In the genomic region with DNA sequence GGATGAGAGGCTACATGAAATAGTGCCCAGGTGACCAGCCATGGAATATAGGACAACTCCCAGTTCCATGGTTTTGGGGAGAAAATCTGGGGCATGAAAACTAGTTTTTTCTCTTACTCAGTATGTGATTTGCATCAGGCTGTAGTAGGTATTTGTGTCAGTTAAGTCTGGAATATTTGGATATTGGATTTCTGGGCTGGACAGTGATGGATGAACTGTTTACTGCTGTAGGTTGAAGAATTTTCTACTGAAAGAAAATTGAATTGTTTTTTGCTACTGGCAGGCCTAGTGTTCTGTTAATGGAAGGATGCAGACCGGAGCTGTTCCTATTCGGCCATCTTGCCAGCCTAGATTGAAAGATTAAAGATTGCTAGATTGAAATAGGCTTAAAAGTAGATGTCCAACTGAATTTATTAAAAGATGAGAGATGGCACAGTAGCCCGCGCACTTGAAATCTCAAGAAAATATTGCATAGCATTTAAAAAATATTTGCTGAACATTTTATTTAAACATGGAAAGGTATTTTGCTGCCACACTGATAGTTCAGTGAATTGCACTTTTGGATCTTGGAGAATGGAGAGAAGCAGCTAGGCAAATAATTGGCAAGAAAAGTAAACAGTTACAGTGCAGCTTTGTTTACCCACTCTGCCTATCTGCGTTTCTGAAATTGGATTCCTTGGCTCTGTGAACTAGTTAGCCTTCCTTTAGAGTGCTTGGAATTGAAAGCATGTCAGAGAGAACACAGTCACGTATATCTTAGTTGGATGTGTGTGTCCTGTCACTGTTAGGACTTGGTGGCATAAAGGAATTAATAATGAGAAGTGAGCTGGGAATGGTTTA, we compare ENCODE assay signal across 1 cellular context.
TF ChIP-seq lines count a peak whose summit lies in the region.

No MANE protein-coding gene starts in this region.

TF ChIP-seq in HepG2, 621 proteins besides CTCF, POLR2A, EP300 and RAD21 (continued from another document and continues in another):
- TF ChIP-seq, protein P1, sequence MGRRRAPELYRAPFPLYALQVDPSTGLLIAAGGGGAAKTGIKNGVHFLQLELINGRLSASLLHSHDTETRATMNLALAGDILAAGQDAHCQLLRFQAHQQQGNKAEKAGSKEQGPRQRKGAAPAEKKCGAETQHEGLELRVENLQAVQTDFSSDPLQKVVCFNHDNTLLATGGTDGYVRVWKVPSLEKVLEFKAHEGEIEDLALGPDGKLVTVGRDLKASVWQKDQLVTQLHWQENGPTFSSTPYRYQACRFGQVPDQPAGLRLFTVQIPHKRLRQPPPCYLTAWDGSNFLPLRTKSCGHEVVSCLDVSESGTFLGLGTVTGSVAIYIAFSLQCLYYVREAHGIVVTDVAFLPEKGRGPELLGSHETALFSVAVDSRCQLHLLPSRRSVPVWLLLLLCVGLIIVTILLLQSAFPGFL (CRISPR knock-in tag; IDR thresholded peaks at IDR 0.05), result no peak
- TF ChIP-seq, protein P2, sequence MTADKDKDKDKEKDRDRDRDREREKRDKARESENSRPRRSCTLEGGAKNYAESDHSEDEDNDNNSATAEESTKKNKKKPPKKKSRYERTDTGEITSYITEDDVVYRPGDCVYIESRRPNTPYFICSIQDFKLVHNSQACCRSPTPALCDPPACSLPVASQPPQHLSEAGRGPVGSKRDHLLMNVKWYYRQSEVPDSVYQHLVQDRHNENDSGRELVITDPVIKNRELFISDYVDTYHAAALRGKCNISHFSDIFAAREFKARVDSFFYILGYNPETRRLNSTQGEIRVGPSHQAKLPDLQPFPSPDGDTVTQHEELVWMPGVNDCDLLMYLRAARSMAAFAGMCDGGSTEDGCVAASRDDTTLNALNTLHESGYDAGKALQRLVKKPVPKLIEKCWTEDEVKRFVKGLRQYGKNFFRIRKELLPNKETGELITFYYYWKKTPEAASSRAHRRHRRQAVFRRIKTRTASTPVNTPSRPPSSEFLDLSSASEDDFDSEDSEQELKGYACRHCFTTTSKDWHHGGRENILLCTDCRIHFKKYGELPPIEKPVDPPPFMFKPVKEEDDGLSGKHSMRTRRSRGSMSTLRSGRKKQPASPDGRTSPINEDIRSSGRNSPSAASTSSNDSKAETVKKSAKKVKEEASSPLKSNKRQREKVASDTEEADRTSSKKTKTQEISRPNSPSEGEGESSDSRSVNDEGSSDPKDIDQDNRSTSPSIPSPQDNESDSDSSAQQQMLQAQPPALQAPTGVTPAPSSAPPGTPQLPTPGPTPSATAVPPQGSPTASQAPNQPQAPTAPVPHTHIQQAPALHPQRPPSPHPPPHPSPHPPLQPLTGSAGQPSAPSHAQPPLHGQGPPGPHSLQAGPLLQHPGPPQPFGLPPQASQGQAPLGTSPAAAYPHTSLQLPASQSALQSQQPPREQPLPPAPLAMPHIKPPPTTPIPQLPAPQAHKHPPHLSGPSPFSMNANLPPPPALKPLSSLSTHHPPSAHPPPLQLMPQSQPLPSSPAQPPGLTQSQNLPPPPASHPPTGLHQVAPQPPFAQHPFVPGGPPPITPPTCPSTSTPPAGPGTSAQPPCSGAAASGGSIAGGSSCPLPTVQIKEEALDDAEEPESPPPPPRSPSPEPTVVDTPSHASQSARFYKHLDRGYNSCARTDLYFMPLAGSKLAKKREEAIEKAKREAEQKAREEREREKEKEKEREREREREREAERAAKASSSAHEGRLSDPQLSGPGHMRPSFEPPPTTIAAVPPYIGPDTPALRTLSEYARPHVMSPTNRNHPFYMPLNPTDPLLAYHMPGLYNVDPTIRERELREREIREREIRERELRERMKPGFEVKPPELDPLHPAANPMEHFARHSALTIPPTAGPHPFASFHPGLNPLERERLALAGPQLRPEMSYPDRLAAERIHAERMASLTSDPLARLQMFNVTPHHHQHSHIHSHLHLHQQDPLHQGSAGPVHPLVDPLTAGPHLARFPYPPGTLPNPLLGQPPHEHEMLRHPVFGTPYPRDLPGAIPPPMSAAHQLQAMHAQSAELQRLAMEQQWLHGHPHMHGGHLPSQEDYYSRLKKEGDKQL (CRISPR knock-in tag; IDR thresholded peaks at IDR 0.05; ENCODE audit: low read depth), result peak; percentile 97
- TF ChIP-seq, protein P3, sequence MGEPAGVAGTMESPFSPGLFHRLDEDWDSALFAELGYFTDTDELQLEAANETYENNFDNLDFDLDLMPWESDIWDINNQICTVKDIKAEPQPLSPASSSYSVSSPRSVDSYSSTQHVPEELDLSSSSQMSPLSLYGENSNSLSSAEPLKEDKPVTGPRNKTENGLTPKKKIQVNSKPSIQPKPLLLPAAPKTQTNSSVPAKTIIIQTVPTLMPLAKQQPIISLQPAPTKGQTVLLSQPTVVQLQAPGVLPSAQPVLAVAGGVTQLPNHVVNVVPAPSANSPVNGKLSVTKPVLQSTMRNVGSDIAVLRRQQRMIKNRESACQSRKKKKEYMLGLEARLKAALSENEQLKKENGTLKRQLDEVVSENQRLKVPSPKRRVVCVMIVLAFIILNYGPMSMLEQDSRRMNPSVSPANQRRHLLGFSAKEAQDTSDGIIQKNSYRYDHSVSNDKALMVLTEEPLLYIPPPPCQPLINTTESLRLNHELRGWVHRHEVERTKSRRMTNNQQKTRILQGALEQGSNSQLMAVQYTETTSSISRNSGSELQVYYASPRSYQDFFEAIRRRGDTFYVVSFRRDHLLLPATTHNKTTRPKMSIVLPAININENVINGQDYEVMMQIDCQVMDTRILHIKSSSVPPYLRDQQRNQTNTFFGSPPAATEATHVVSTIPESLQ (CRISPR knock-in tag; conservative IDR thresholded peaks at IDR 0.05), result 0 out of 2 replicates have a peak, but pooled peaks have one; percentile 35
- TF ChIP-seq SIN3B (IDR thresholded peaks at IDR 0.05; ENCODE audit: low read length) (0 out of 2 replicates have a peak, but pooled peaks have one; percentile 19), KLF6 (CRISPR knock-in tag; IDR thresholded peaks at IDR 0.05) (peak; percentile 69; the same call in 1 of the 2 replicates), NR2C2 (CRISPR knock-in tag; IDR thresholded peaks at IDR 0.05; ENCODE audit: borderline replicate concordance) (no peak), NCOA2 (CRISPR knock-in tag; IDR thresholded peaks at IDR 0.05) (peak; percentile 94), ZNF75D (CRISPR knock-in tag; IDR thresholded peaks at IDR 0.05; ENCODE audit: borderline replicate concordance) (no peak), MIER3 (CRISPR knock-in tag; IDR thresholded peaks at IDR 0.05; ENCODE audit: borderline replicate concordance) (peak; percentile 90), ZNF83 (CRISPR knock-in tag; IDR thresholded peaks at IDR 0.05; ENCODE audit: borderline replicate concordance) (no peak), ZEB1 (IDR thresholded peaks at IDR 0.05; ENCODE audit: insufficient replicate concordance, low read depth) (peak; percentile 57), MTA3 (CRISPR knock-in tag; IDR thresholded peaks at IDR 0.05) (no peak), MED13 (CRISPR knock-in tag; IDR thresholded peaks at IDR 0.05) (0 out of 2 replicates have a peak, but pooled peaks have one; percentile 28), POLR2AphosphoS5 (IDR thresholded peaks at IDR 0.05; ENCODE audit: low read depth, low read length) (no peak), ZNF230 (CRISPR knock-in tag; IDR thresholded peaks at IDR 0.05) (no peak), SRSF4 (IDR thresholded peaks at IDR 0.05; ENCODE audit: low read depth, low read length, poor library complexity, severe bottlenecking) (no peak), MEIS2 (CRISPR knock-in tag; IDR thresholded peaks at IDR 0.05) (no peak), ZC3H13 (CRISPR knock-in tag; IDR thresholded peaks at IDR 0.05) (no peak; the same call in 1 of the 2 replicates), ZNF12 (CRISPR knock-in tag; IDR thresholded peaks at IDR 0.05) (0 out of 2 replicates have a peak, but pooled peaks have one; percentile 61), WIZ (CRISPR knock-in tag; IDR thresholded peaks at IDR 0.05) (0 out of 2 replicates have a peak, but pooled peaks have one; percentile 56), RXRB (CRISPR knock-in tag; IDR thresholded peaks at IDR 0.05; ENCODE audit: borderline replicate concordance) (peak; percentile 93), SP1 (IDR thresholded peaks at IDR 0.05) (no peak), SP1 (CRISPR knock-in tag; IDR thresholded peaks at IDR 0.05) (0 out of 2 replicates have a peak, but pooled peaks have one; percentile 19), ZNF430 (CRISPR knock-in tag; IDR thresholded peaks at IDR 0.05) (peak; percentile 53; the same call in 1 of the 2 replicates), RCOR2 (CRISPR knock-in tag; IDR thresholded peaks at IDR 0.05) (peak; percentile 83), ONECUT2 (CRISPR knock-in tag; IDR thresholded peaks at IDR 0.05) (peak; percentile 84), NFRKB (IDR thresholded peaks at IDR 0.05) (no peak), MTF2 (CRISPR knock-in tag; IDR thresholded peaks at IDR 0.05; ENCODE audit: borderline replicate concordance) (0 out of 2 replicates have a peak, but pooled peaks have one; percentile 46), KLF16 (CRISPR knock-in tag; IDR thresholded peaks at IDR 0.05) (peak in 1 of 2 experiments; percentile 93; a peak in 2 of 4 replicates)
- TF ChIP-seq, protein P4, sequence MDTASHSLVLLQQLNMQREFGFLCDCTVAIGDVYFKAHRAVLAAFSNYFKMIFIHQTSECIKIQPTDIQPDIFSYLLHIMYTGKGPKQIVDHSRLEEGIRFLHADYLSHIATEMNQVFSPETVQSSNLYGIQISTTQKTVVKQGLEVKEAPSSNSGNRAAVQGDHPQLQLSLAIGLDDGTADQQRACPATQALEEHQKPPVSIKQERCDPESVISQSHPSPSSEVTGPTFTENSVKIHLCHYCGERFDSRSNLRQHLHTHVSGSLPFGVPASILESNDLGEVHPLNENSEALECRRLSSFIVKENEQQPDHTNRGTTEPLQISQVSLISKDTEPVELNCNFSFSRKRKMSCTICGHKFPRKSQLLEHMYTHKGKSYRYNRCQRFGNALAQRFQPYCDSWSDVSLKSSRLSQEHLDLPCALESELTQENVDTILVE (CRISPR knock-in tag; IDR thresholded peaks at IDR 0.05), result peak; percentile 92
- TF ChIP-seq, protein P5, sequence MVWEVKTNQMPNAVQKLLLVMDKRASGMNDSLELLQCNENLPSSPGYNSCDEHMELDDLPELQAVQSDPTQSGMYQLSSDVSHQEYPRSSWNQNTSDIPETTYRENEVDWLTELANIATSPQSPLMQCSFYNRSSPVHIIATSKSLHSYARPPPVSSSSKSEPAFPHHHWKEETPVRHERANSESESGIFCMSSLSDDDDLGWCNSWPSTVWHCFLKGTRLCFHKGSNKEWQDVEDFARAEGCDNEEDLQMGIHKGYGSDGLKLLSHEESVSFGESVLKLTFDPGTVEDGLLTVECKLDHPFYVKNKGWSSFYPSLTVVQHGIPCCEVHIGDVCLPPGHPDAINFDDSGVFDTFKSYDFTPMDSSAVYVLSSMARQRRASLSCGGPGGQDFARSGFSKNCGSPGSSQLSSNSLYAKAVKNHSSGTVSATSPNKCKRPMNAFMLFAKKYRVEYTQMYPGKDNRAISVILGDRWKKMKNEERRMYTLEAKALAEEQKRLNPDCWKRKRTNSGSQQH (CRISPR knock-in tag; IDR thresholded peaks at IDR 0.05; ENCODE audit: low read depth), result peak; percentile 95
- TF ChIP-seq, protein P6, sequence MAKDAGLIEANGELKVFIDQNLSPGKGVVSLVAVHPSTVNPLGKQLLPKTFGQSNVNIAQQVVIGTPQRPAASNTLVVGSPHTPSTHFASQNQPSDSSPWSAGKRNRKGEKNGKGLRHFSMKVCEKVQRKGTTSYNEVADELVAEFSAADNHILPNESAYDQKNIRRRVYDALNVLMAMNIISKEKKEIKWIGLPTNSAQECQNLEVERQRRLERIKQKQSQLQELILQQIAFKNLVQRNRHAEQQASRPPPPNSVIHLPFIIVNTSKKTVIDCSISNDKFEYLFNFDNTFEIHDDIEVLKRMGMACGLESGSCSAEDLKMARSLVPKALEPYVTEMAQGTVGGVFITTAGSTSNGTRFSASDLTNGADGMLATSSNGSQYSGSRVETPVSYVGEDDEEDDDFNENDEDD (CRISPR knock-in tag; IDR thresholded peaks at IDR 0.05; ENCODE audit: borderline replicate concordance), result peak; percentile 69; the same call in 1 of the 2 replicates
- TF ChIP-seq, protein P7, sequence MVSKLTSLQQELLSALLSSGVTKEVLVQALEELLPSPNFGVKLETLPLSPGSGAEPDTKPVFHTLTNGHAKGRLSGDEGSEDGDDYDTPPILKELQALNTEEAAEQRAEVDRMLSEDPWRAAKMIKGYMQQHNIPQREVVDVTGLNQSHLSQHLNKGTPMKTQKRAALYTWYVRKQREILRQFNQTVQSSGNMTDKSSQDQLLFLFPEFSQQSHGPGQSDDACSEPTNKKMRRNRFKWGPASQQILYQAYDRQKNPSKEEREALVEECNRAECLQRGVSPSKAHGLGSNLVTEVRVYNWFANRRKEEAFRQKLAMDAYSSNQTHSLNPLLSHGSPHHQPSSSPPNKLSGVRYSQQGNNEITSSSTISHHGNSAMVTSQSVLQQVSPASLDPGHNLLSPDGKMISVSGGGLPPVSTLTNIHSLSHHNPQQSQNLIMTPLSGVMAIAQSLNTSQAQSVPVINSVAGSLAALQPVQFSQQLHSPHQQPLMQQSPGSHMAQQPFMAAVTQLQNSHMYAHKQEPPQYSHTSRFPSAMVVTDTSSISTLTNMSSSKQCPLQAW (CRISPR knock-in tag; IDR thresholded peaks at IDR 0.05), result peak; percentile 80
- TF ChIP-seq, protein P8, sequence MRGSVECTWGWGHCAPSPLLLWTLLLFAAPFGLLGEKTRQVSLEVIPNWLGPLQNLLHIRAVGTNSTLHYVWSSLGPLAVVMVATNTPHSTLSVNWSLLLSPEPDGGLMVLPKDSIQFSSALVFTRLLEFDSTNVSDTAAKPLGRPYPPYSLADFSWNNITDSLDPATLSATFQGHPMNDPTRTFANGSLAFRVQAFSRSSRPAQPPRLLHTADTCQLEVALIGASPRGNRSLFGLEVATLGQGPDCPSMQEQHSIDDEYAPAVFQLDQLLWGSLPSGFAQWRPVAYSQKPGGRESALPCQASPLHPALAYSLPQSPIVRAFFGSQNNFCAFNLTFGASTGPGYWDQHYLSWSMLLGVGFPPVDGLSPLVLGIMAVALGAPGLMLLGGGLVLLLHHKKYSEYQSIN (CRISPR knock-in tag; IDR thresholded peaks at IDR 0.05; ENCODE audit: borderline replicate concordance), result no peak
- TF ChIP-seq, protein P9, sequence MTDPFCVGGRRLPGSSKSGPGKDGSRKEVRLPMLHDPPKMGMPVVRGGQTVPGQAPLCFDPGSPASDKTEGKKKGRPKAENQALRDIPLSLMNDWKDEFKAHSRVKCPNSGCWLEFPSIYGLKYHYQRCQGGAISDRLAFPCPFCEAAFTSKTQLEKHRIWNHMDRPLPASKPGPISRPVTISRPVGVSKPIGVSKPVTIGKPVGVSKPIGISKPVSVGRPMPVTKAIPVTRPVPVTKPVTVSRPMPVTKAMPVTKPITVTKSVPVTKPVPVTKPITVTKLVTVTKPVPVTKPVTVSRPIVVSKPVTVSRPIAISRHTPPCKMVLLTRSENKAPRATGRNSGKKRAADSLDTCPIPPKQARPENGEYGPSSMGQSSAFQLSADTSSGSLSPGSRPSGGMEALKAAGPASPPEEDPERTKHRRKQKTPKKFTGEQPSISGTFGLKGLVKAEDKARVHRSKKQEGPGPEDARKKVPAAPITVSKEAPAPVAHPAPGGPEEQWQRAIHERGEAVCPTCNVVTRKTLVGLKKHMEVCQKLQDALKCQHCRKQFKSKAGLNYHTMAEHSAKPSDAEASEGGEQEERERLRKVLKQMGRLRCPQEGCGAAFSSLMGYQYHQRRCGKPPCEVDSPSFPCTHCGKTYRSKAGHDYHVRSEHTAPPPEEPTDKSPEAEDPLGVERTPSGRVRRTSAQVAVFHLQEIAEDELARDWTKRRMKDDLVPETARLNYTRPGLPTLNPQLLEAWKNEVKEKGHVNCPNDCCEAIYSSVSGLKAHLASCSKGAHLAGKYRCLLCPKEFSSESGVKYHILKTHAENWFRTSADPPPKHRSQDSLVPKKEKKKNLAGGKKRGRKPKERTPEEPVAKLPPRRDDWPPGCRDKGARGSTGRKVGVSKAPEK (CRISPR knock-in tag; IDR thresholded peaks at IDR 0.05; ENCODE audit: borderline replicate concordance), result peak; percentile 81; the same call in 1 of the 2 replicates
- TF ChIP-seq, protein P10, sequence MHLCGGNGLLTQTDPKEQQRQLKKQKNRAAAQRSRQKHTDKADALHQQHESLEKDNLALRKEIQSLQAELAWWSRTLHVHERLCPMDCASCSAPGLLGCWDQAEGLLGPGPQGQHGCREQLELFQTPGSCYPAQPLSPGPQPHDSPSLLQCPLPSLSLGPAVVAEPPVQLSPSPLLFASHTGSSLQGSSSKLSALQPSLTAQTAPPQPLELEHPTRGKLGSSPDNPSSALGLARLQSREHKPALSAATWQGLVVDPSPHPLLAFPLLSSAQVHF (CRISPR knock-in tag; IDR thresholded peaks at IDR 0.05), result no peak
